In genomic region chr15:68888419-68888818, GRCh38 we compare ENCODE assay signal across 11 cellular contexts. TPM values are rescaled to one million over a fixed set of nuclear protein-coding genes. Genes with fewer than 3 reads are reported as not detected.
A peak's percentile ranks its signal among the peaks of the same experiment; 100 is the strongest.
DNase-seq lines count a peak whose midpoint lies in the region; ATAC-seq and TF ChIP-seq lines count a peak whose summit lies in the region.
"Had no signal": no experiment of that assay in that cellular context is flagged by ENCODE, and none has a peak within 500 bp of the region (broad histone marks: within the 10 kb centered on the region; RNA-seq: fewer than 3 reads in every experiment).

No MANE protein-coding gene starts in this region.

- no peak overlapping the region for H3K23ac ChIP-seq in mesendoderm (ENCODE audit: low read length)
- no peak overlapping the region for H3K23ac ChIP-seq in neuronal stem cell (ENCODE audit: low read depth, low read length, poor library complexity)

- no peaks in the 10 kb centered on the region for H3K36me3 ChIP-seq in Caco-2 (ENCODE audit: control insufficient read depth, insufficient read depth, low read length)
- no peaks in the 10 kb centered on the region for H3K36me3 ChIP-seq in HUES6 (ENCODE audit: control insufficient read depth, insufficient read depth, low read length)
- no peaks in the 10 kb centered on the region for H3K36me3 ChIP-seq in mesendoderm (ENCODE audit: control insufficient read depth, insufficient read depth, low read length)
- no peaks in the 10 kb centered on the region for H3K36me3 ChIP-seq in testis (ENCODE audit: low read depth, missing control alignments)
- H3K36me3 ChIP-seq in spleen = no peaks in the 10 kb centered on the region
- H3K36me3 ChIP-seq in neuronal stem cell (replicated peaks in 1 of 2; ENCODE audit: control insufficient read depth in 2 of 2, insufficient read depth in 2 of 2, low read length in 2 of 2) = no peaks in the 10 kb centered on the region
- H3K36me3 ChIP-seq: thoracic aorta had no signal

- intact Hi-C loops in Caco-2 (cut with micrococcal nuclease; ENCODE audit: unreplicated experiment) = no loop called here
- intact Hi-C loops in left ventricle myocardium superior (cut with micrococcal nuclease) = no loop called here
- intact Hi-C loops in testis (cut with DNase I; ENCODE audit: low total_unique reads) = no loop called here
- intact Hi-C loops in spleen (cut with DNase I; ENCODE audit: low total_unique reads) = no loop called here

- no peak overlapping the region for H4K8ac ChIP-seq in mesendoderm (ENCODE audit: low read depth, low read length)
- H4K8ac ChIP-seq in neuronal stem cell (ENCODE audit: low read depth, low read length) = no peak overlapping the region

- POLR2A ChIA-PET in Caco-2 (lab: Charles Lee) = interaction anchor here (0.6 kb wide), 1 partner anchor 142 kb away, joined by 11 read pairs; no protein-coding TSS in a partner anchor

- no peak overlapping the region for H2BK120ac ChIP-seq in mesendoderm (ENCODE audit: low read depth, low read length)
- H2BK120ac ChIP-seq in neuronal stem cell (ENCODE audit: low read depth, low read length) = no peak overlapping the region

- H4K91ac ChIP-seq in neuronal stem cell (ENCODE audit: low read depth, low read length, poor library complexity) = no peak overlapping the region

- TF ChIP-seq POLR2A in testis (IDR thresholded peaks at IDR 0.05) = no peak
- no peak for TF ChIP-seq POLR2A in spleen (IDR thresholded peaks at IDR 0.05)

- no peak overlapping the region for H4K5ac ChIP-seq in mesendoderm (ENCODE audit: low read length)

- H3K9me3 ChIP-seq in Caco-2 (no peaks in the 10 kb centered on the region), HUES6 (ENCODE audit: control insufficient read depth, insufficient read depth, low read depth, low read length) (no peaks in the 10 kb centered on the region), testis (no peaks in the 10 kb centered on the region), spleen (no peaks in the 10 kb centered on the region), neuronal stem cell (replicated peaks in 1 of 2; ENCODE audit: control insufficient read depth in 2 of 2, insufficient read depth in 1 of 2, low read depth in 1 of 2, low read length in 2 of 2) (no peaks in the 10 kb centered on the region)
- H3K9me3 ChIP-seq: thoracic aorta had no signal

- H3K79me2 ChIP-seq in mesendoderm (ENCODE audit: control insufficient read depth, insufficient read depth, low read length) = no peaks in the 10 kb centered on the region

- H3K18ac ChIP-seq in mesendoderm (ENCODE audit: low read length) (no peak overlapping the region), neuronal stem cell (ENCODE audit: low read length) (no peak overlapping the region)

- ATAC-seq in left ventricle myocardium superior = no peak

- H3K4me2 ChIP-seq in mesendoderm (ENCODE audit: low read length) (no peak overlapping the region), neuronal stem cell (ENCODE audit: insufficient read depth, low read length, poor library complexity, severe bottlenecking) (no peak overlapping the region)

- H3K27me3 Mint-ChIP-seq in Caco-2 (ENCODE audit: insufficient read depth, unreplicated experiment) = peaks cover 8% of the 10 kb centered on the region
- peaks cover 3% of the 10 kb centered on the region for H3K27me3 Mint-ChIP-seq in activated naive CD8-positive, alpha-beta T cell treated with anti-CD3 and anti-CD28 coated beads for 36 hours

- DNase-seq in Caco-2 = no peak
- DNase-seq in activated naive CD8-positive, alpha-beta T cell treated with anti-CD3 and anti-CD28 coated beads for 36 hours = no peak
- peak; percentile 61 for DNase-seq in mesendoderm
- DNase-seq in left ventricle myocardium superior = no peak
- DNase-seq in testis = no peak
- no peak for DNase-seq in spleen
- no peak for DNase-seq in neuronal stem cell (ENCODE audit: low spot score)
- DNase-seq: kidney had no signal

- H2BK5ac ChIP-seq in mesendoderm (ENCODE audit: low read length) (no peak overlapping the region), neuronal stem cell (ENCODE audit: low read length) (no peak overlapping the region)

- H3K56ac ChIP-seq in mesendoderm (ENCODE audit: low read length) = no peak overlapping the region

- H3K4me3 ChIP-seq in Caco-2 (ENCODE audit: low read depth, low read length) (no peak overlapping the region), HUES6 (ENCODE audit: low read depth, low read length) (peak overlapping the region; percentile 47), mesendoderm (ENCODE audit: low read length) (no peak overlapping the region), testis (no peak overlapping the region), spleen (no peak overlapping the region), neuronal stem cell (ENCODE audit: low read length in 2 of 2) (no peak overlapping the region)
- H3K4me3 ChIP-seq: thoracic aorta had no signal

- no peaks in the 10 kb centered on the region for H3K9me3 Mint-ChIP-seq in Caco-2 (ENCODE audit: unreplicated experiment)
- no peaks in the 10 kb centered on the region for H3K9me3 Mint-ChIP-seq in activated naive CD8-positive, alpha-beta T cell treated with anti-CD3 and anti-CD28 coated beads for 36 hours

- no peak overlapping the region for H3K4ac ChIP-seq in mesendoderm (ENCODE audit: low read depth, low read length)
- H3K4ac ChIP-seq in neuronal stem cell (ENCODE audit: low read length) = no peak overlapping the region

- no peak overlapping the region for H2AFZ ChIP-seq in neuronal stem cell (ENCODE audit: low read length)

- H2BK15ac ChIP-seq in mesendoderm (replicated peaks; ENCODE audit: low read depth) (no peak overlapping the region), neuronal stem cell (ENCODE audit: low read length) (no peak overlapping the region)

- H3K79me1 ChIP-seq in mesendoderm (ENCODE audit: low read length) (no peaks in the 10 kb centered on the region), neuronal stem cell (ENCODE audit: low read depth, low read length) (no peaks in the 10 kb centered on the region)

- H3K4me1 Mint-ChIP-seq in Caco-2 (ENCODE audit: low read depth, unreplicated experiment) = peaks cover 15% of the 10 kb centered on the region
- H3K4me1 Mint-ChIP-seq in activated naive CD8-positive, alpha-beta T cell treated with anti-CD3 and anti-CD28 coated beads for 36 hours = no peaks in the 10 kb centered on the region

- CTCF ChIA-PET in Caco-2 (lab: Charles Lee) = no interaction called here

- H2AK5ac ChIP-seq in mesendoderm (ENCODE audit: low read length) (no peak overlapping the region), neuronal stem cell (ENCODE audit: low read depth, low read length) (no peak overlapping the region)

- peak overlapping the region; percentile 55 for H3K4me3 Mint-ChIP-seq in Caco-2 (ENCODE audit: unreplicated experiment)
- peak overlapping the region; percentile 74 for H3K4me3 Mint-ChIP-seq in activated naive CD8-positive, alpha-beta T cell treated with anti-CD3 and anti-CD28 coated beads for 36 hours

- TF ChIP-seq CTCF in Caco-2 (IDR thresholded peaks at IDR 0.05; ENCODE audit: insufficient read depth in 1 of 2, low read depth in 1 of 2, low read length in 1 of 2, severe bottlenecking in 1 of 2, unreplicated experiment in 1 of 2) (no peak), testis (IDR thresholded peaks at IDR 0.05) (no peak), spleen (IDR thresholded peaks at IDR 0.05 in 8 of 11, conservative IDR thresholded peaks at IDR 0.05 in 3 of 11) (no peak)

- no peaks in the 10 kb centered on the region for H3K36me3 Mint-ChIP-seq in Caco-2 (ENCODE audit: insufficient read depth, unreplicated experiment)
- H3K36me3 Mint-ChIP-seq in activated naive CD8-positive, alpha-beta T cell treated with anti-CD3 and anti-CD28 coated beads for 36 hours = no peaks in the 10 kb centered on the region

- H2BK12ac ChIP-seq in neuronal stem cell (ENCODE audit: low read length) = no peak overlapping the region

- H3K14ac ChIP-seq in neuronal stem cell (ENCODE audit: low read length) = no peak overlapping the region

- no peak overlapping the region for H3K27ac Mint-ChIP-seq in Caco-2 (ENCODE audit: unreplicated experiment)
- H3K27ac Mint-ChIP-seq in activated naive CD8-positive, alpha-beta T cell treated with anti-CD3 and anti-CD28 coated beads for 36 hours = no peak overlapping the region

- H3K27me3 ChIP-seq in Caco-2 (replicated peaks; ENCODE audit: control insufficient read depth, insufficient read depth, low read length) (no peaks in the 10 kb centered on the region), HUES6 (ENCODE audit: control insufficient read depth, insufficient read depth, low read length) (no peaks in the 10 kb centered on the region), mesendoderm (ENCODE audit: insufficient read depth, low read length, poor library complexity) (no peaks in the 10 kb centered on the region), testis (no peaks in the 10 kb centered on the region), spleen (replicated peaks in 1 of 7) (no peaks in the 10 kb centered on the region), neuronal stem cell (ENCODE audit: control insufficient read depth in 3 of 3, insufficient read depth in 3 of 3, low read depth in 1 of 3, low read length in 3 of 3) (peaks cover 0 to 18% (median 0%) of the 10 kb centered on the region in 3 experiments)

- no CpG with 5 or more reads among the region's 12 CpGs for WGBS in mesendoderm (ENCODE audit: extremely low coverage, insufficient coverage, low lambda C conversion rate)
- 56 to 74% methylated on average over 12 of the region's 12 CpGs for WGBS in testis, 2 donors
- WGBS in spleen, 5 donors = 49 to 70% (median 57%) methylated on average over 12 of the region's 12 CpGs
- WGBS in neuronal stem cell (ENCODE audit: extremely low coverage in 2 of 2, insufficient read length in 2 of 2, insufficient replicate concordance in 1 of 2), 2 donors = no CpG with 5 or more reads among the region's 12 CpGs

- no TSS peak for BruUV-seq in Caco-2 (replicated peaks; lab: Mats Ljungman, UMichigan)

- peaks cover 15% of the 10 kb centered on the region for H3K4me1 ChIP-seq in Caco-2
- peaks cover 8% of the 10 kb centered on the region for H3K4me1 ChIP-seq in HUES6 (ENCODE audit: control insufficient read depth, insufficient read depth, low read length)
- no peaks in the 10 kb centered on the region for H3K4me1 ChIP-seq in mesendoderm (ENCODE audit: control insufficient read depth, low read depth, low read length)
- no peaks in the 10 kb centered on the region for H3K4me1 ChIP-seq in testis
- no peaks in the 10 kb centered on the region for H3K4me1 ChIP-seq in spleen
- H3K4me1 ChIP-seq in neuronal stem cell (ENCODE audit: control insufficient read depth in 2 of 2, insufficient read depth in 1 of 2, low read depth in 1 of 2, low read length in 2 of 2) = peaks cover 0 to 3% of the 10 kb centered on the region in 2 donors

- H3K27ac ChIP-seq in HUES6 (ENCODE audit: low read depth, low read length) (no peak overlapping the region), mesendoderm (ENCODE audit: low read depth, low read length) (no peak overlapping the region), testis (no peak overlapping the region), spleen (no peak overlapping the region), neuronal stem cell (replicated peaks; ENCODE audit: low read length) (no peak overlapping the region)
- H3K27ac ChIP-seq: HL-60, thoracic aorta had no signal

- H3K9ac ChIP-seq in HUES6 (ENCODE audit: low read length) = no peak overlapping the region
- no peak overlapping the region for H3K9ac ChIP-seq in mesendoderm (ENCODE audit: low read length)
- H3K9ac ChIP-seq in neuronal stem cell (ENCODE audit: low read depth, low read length, poor library complexity) = no peak overlapping the region

RNA-seq across cellular contexts. Expression of gene SPESP1, which starts 41.9 kb away (rescaled TPM):
- total RNA-seq in Caco-2 (2022) (not detected in 2 replicates), left ventricle myocardium superior (4.2 TPM), testis (10 to 100 TPM; 50.4 to 67.1 TPM), spleen (1 to 10 TPM in 6 of 7 donors, under 1 TPM in 1; 0.43 to 5.9 (median 3.4) TPM)
- total RNA-seq in activated naive CD8-positive, alpha-beta T cell treated with anti-CD3 and anti-CD28 coated beads for 36 hours = 1 to 10 TPM; 1.1 to 1.4 TPM
- polyA plus RNA-seq in mesendoderm (2013, experiment 1 of 2) = not detected
- not detected for polyA plus RNA-seq in mesendoderm (2013, experiment 2 of 2)
- polyA plus RNA-seq in testis (ENCODE audit: insufficient read depth, low read depth, low replicate concordance) (67.6 TPM), spleen (1 to 10 TPM in 2 of 3 donors, under 1 TPM in 1; 0.83 to 1.5 (median 1.5) TPM)
- 0.11 TPM for polyA plus RNA-seq in neuronal stem cell (2013, experiment 1 of 2)
- polyA plus RNA-seq in neuronal stem cell (2013, experiment 2 of 2) = 0.08 TPM
